In genomic region chr14:104345316-104346111, GRCh38 we compare ENCODE assay signal across 22 cellular contexts.
A peak's percentile ranks its signal among the peaks of the same experiment; 100 is the strongest.
DNase-seq lines count a peak whose midpoint lies in the region; TF ChIP-seq lines count a peak whose summit lies in the region.
"Had no signal": no experiment of that assay in that cellular context is flagged by ENCODE, and none has a peak within 500 bp of the region (broad histone marks: within the 10 kb centered on the region; RNA-seq: fewer than 3 reads in every experiment).

No MANE protein-coding gene starts in this region.

- H3K4me1 Mint-ChIP-seq in endodermal cell = no peaks in the 10 kb centered on the region
- H3K4me1 Mint-ChIP-seq: activated CD4-positive, alpha-beta memory T cell treated with anti-CD3 and anti-CD28 coated beads, Interleukin-2, amount 10 ng/mL, durations not matched to agents 7 days and 5 days; activated naive CD8-positive, alpha-beta T cell treated with anti-CD3 and anti-CD28 coated beads, Interleukin-2, amount 50 U/mL, for 24 hours had no signal

- TF ChIP-seq CTCF in endodermal cell (conservative IDR thresholded peaks at IDR 0.05) = no peak

- no peak overlapping the region for H3K4me3 Mint-ChIP-seq in endodermal cell
- H3K4me3 Mint-ChIP-seq: activated CD4-positive, alpha-beta memory T cell treated with anti-CD3 and anti-CD28 coated beads, Interleukin-2, amount 10 ng/mL, durations not matched to agents 7 days and 5 days; activated naive CD8-positive, alpha-beta T cell treated with anti-CD3 and anti-CD28 coated beads, Interleukin-2, amount 50 U/mL, for 24 hours; memory B cell had no signal

- peak; percentile 17 for DNase-seq in NCI-H146 (lab: John Stamatoyannopoulos, UW)
- no peak for DNase-seq in NCI-H146 treated with DMSO at 0.1 percent for 48 hours (lab: John Stamatoyannopoulos, UW; ENCODE audit: unreplicated experiment)
- peak; percentile 63 for DNase-seq in NCI-H1417 treated with DMSO at 0.1 percent for 48 hours (lab: John Stamatoyannopoulos, UW)
- DNase-seq in NCI-H774 (lab: John Stamatoyannopoulos, UW) = peak; percentile 25
- peak; percentile 28 for DNase-seq in endodermal cell
- no peak for DNase-seq in activated CD4-positive, CD25-positive, alpha-beta regulatory T cell (lab: John Stamatoyannopoulos, UW)
- no peak for DNase-seq in effector memory CD4-positive, alpha-beta T cell
- DNase-seq in stimulated activated naive CD4-positive, alpha-beta T cell (lab: John Stamatoyannopoulos, UW) = no peak
- DNase-seq: 8988T; activated CD4-positive, alpha-beta memory T cell treated with anti-CD3 and anti-CD28 coated beads, Interleukin-2, amount 10 ng/mL, durations not matched to agents 7 days and 5 days; activated gamma-delta T cell treated with Interleukin-2 at 50 U/mL for 16 hours; activated naive CD8-positive, alpha-beta T cell treated with anti-CD3 and anti-CD28 coated beads, Interleukin-2, amount 50 U/mL, for 24 hours; effector CD8-positive, alpha-beta T cell; foreskin fibroblast; heart left ventricle; NCI-H1694; nucleus accumbens; stimulated activated CD4-positive, alpha-beta T cell treated with anti-CD3 and anti-CD28 coated beads, Interleukin-1b, Interleukin-23, amount 100 ng/mL, for 48 hours had no signal

- H3K27ac Mint-ChIP-seq in endodermal cell = no peak overlapping the region
- H3K27ac Mint-ChIP-seq: activated CD4-positive, alpha-beta memory T cell treated with anti-CD3 and anti-CD28 coated beads, Interleukin-2, amount 10 ng/mL, durations not matched to agents 7 days and 5 days; activated naive CD8-positive, alpha-beta T cell treated with anti-CD3 and anti-CD28 coated beads, Interleukin-2, amount 50 U/mL, for 24 hours; memory B cell had no signal

- H3K4me3 ChIP-seq in endodermal cell (ENCODE audit: low read length) = no peak overlapping the region
- no peak overlapping the region for H3K4me3 ChIP-seq in effector memory CD4-positive, alpha-beta T cell (ENCODE audit: insufficient read depth, low read depth, low read length, poor library complexity, severe bottlenecking)
- H3K4me3 ChIP-seq: heart left ventricle, skin epidermis, upper lobe of left lung had no signal

- 89 to 96% methylated on average over 3 to 6 of the region's 6 CpGs for WGBS in endodermal cell (ENCODE audit: insufficient coverage in 1 of 2, insufficient read length in 1 of 2), 2 experiments

- no peaks in the 10 kb centered on the region for H3K36me3 ChIP-seq in endodermal cell (ENCODE audit: control insufficient read depth, insufficient read depth, low read length)
- no peaks in the 10 kb centered on the region for H3K36me3 ChIP-seq in effector memory CD4-positive, alpha-beta T cell (ENCODE audit: control insufficient read depth, insufficient read depth, low read length)
- H3K36me3 ChIP-seq: heart left ventricle, upper lobe of left lung had no signal

- H3K9ac ChIP-seq in endodermal cell (ENCODE audit: extremely low read depth, low read length, poor library complexity, severe bottlenecking) = no peak overlapping the region

- peaks cover 6% of the 10 kb centered on the region for H3K27me3 Mint-ChIP-seq in endodermal cell (ENCODE audit: insufficient read depth)
- H3K27me3 Mint-ChIP-seq: activated naive CD8-positive, alpha-beta T cell treated with anti-CD3 and anti-CD28 coated beads, Interleukin-2, amount 50 U/mL, for 24 hours had no signal

- H3K4me1 ChIP-seq in endodermal cell (ENCODE audit: control insufficient read depth, insufficient read depth, low read length) = no peaks in the 10 kb centered on the region
- H3K4me1 ChIP-seq in effector memory CD4-positive, alpha-beta T cell (ENCODE audit: control insufficient read depth, insufficient read depth, low read length, poor library complexity, severe bottlenecking) = no peaks in the 10 kb centered on the region

- no peaks in the 10 kb centered on the region for H3K36me3 Mint-ChIP-seq in endodermal cell (ENCODE audit: low read depth)

- H3K9me3 Mint-ChIP-seq in endodermal cell = peaks cover 8% of the 10 kb centered on the region
- H3K9me3 Mint-ChIP-seq: activated CD4-positive, alpha-beta memory T cell treated with anti-CD3 and anti-CD28 coated beads, Interleukin-2, amount 10 ng/mL, durations not matched to agents 7 days and 5 days had no signal

- H3K27me3 ChIP-seq in endodermal cell (ENCODE audit: control insufficient read depth, insufficient read depth, low read length, poor library complexity, severe bottlenecking) = no peaks in the 10 kb centered on the region
- H3K27me3 ChIP-seq in effector memory CD4-positive, alpha-beta T cell (replicated peaks; ENCODE audit: control insufficient read depth, insufficient read depth, low read length, poor library complexity, severe bottlenecking) = no peaks in the 10 kb centered on the region
- H3K27me3 ChIP-seq: upper lobe of left lung had no signal

- no peak overlapping the region for H3K27ac ChIP-seq in endodermal cell (ENCODE audit: low read depth, low read length)
- no peak overlapping the region for H3K27ac ChIP-seq in effector memory CD4-positive, alpha-beta T cell (ENCODE audit: insufficient read depth, low read length, poor library complexity, severe bottlenecking)
- H3K27ac ChIP-seq: heart left ventricle, RWPE1, skin epidermis, upper lobe of left lung had no signal

- no peaks in the 10 kb centered on the region for H3K9me3 ChIP-seq in endodermal cell (ENCODE audit: control insufficient read depth, low read length)
- no peaks in the 10 kb centered on the region for H3K9me3 ChIP-seq in effector memory CD4-positive, alpha-beta T cell (ENCODE audit: control insufficient read depth, low read length)
- H3K9me3 ChIP-seq: upper lobe of left lung had no signal

Comparison
In these comparisons a context has a peak if more than half of its experiments do, and no peak if none do; other contexts are left out.
1. DNase-seq: peak in NCI-H146 (single experiment), NCI-H1417 treated with DMSO at 0.1 percent for 48 hours (single experiment), NCI-H774 (single experiment) and endodermal cell (single experiment); none in NCI-H146 treated with DMSO at 0.1 percent for 48 hours (single experiment), activated CD4-positive, CD25-positive, alpha-beta regulatory T cell (0 of 4), effector memory CD4-positive, alpha-beta T cell (0 of 3) and stimulated activated naive CD4-positive, alpha-beta T cell (0 of 6).